ENCODE assay signal across 3 cellular contexts in genomic region chr6:163942790-163943189, GRCh38.
TF ChIP-seq lines count a peak whose summit lies in the region.

No MANE protein-coding gene starts in this region.

TF ChIP-seq in liver, 16 proteins besides CTCF, POLR2A, EP300 and RAD21:
- TF ChIP-seq RXRA (IDR thresholded peaks at IDR 0.05), result peak in 1 of 2 donors; percentile 67
- peak; percentile 71 to 88 for TF ChIP-seq HNF4A (conservative IDR thresholded peaks at IDR 0.05)
- TF ChIP-seq ZBTB33 (IDR thresholded peaks at IDR 0.05), result no peak
- peak; percentile 21 for TF ChIP-seq SP1 (IDR thresholded peaks at IDR 0.05)

TF ChIP-seq in HepG2, 621 proteins besides CTCF, POLR2A, EP300 and RAD21:
- TF ChIP-seq FLYWCH1 (CRISPR knock-in tag; IDR thresholded peaks at IDR 0.05) (no peak), ZC3H4 (CRISPR knock-in tag; IDR thresholded peaks at IDR 0.05; ENCODE audit: borderline replicate concordance) (no peak), MTF2 (CRISPR knock-in tag; IDR thresholded peaks at IDR 0.05; ENCODE audit: borderline replicate concordance) (no peak), ZFP82 (CRISPR knock-in tag; IDR thresholded peaks at IDR 0.05; ENCODE audit: borderline replicate concordance) (no peak), ZNF350 (CRISPR knock-in tag; IDR thresholded peaks at IDR 0.05; ENCODE audit: borderline replicate concordance, low read depth) (no peak), ZNF766 (CRISPR knock-in tag; IDR thresholded peaks at IDR 0.05; ENCODE audit: borderline replicate concordance) (no peak), NFIC (IDR thresholded peaks at IDR 0.05; ENCODE audit: low read length) (no peak), TGIF2 (CRISPR knock-in tag; IDR thresholded peaks at IDR 0.05) (no peak), ZBTB2 (CRISPR knock-in tag; IDR thresholded peaks at IDR 0.05; ENCODE audit: low read depth) (no peak), ZKSCAN5 (CRISPR knock-in tag; IDR thresholded peaks at IDR 0.05) (no peak), ATF4 (CRISPR knock-in tag; IDR thresholded peaks at IDR 0.05) (no peak), STAT5B (CRISPR knock-in tag; IDR thresholded peaks at IDR 0.05) (no peak)
- TF ChIP-seq, protein P1, sequence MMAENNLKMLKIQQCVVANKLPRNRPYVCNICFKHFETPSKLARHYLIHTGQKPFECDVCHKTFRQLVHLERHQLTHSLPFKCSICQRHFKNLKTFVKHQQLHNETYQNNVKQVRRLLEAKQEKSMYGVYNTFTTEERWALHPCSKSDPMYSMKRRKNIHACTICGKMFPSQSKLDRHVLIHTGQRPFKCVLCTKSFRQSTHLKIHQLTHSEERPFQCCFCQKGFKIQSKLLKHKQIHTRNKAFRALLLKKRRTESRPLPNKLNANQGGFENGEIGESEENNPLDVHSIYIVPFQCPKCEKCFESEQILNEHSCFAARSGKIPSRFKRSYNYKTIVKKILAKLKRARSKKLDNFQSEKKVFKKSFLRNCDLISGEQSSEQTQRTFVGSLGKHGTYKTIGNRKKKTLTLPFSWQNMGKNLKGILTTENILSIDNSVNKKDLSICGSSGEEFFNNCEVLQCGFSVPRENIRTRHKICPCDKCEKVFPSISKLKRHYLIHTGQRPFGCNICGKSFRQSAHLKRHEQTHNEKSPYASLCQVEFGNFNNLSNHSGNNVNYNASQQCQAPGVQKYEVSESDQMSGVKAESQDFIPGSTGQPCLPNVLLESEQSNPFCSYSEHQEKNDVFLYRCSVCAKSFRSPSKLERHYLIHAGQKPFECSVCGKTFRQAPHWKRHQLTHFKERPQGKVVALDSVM (CRISPR knock-in tag; IDR thresholded peaks at IDR 0.05), result no peak
- TF ChIP-seq, protein P2, sequence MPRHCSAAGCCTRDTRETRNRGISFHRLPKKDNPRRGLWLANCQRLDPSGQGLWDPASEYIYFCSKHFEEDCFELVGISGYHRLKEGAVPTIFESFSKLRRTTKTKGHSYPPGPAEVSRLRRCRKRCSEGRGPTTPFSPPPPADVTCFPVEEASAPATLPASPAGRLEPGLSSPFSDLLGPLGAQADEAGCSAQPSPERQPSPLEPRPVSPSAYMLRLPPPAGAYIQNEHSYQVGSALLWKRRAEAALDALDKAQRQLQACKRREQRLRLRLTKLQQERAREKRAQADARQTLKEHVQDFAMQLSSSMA (CRISPR knock-in tag; IDR thresholded peaks at IDR 0.05), result no peak
- TF ChIP-seq, protein P3, sequence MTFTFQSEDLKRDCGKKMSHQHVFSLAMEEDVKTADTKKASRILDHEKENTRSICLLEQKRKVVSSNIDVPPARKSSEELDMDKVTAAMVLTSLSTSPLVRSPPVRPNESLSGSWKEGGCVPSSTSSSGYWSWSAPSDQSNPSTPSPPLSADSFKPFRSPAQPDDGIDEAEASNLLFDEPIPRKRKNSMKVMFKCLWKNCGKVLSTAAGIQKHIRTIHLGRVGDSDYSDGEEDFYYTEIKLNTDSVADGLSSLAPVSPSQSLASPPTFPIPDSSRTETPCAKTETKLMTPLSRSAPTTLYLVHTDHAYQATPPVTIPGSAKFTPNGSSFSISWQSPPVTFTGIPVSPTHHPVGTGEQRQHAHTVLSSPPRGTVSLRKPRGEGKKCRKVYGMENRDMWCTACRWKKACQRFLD (CRISPR knock-in tag; IDR thresholded peaks at IDR 0.05; ENCODE audit: borderline replicate concordance), result no peak
TF ChIP-seq in HepG2: peak in this region for 0.

TF ChIP-seq in H1, 55 proteins besides CTCF, POLR2A, EP300 and RAD21:
- TF ChIP-seq CBX8 (IDR thresholded peaks at IDR 0.05; ENCODE audit: borderline replicate concordance, low read depth, low read length) (no peak), YY1 (IDR thresholded peaks at IDR 0.05; ENCODE audit: low read depth, low read length) (no peak), RBBP5 (IDR thresholded peaks at IDR 0.05; ENCODE audit: borderline replicate concordance, low read depth, low read length) (no peak), CBX5 (IDR thresholded peaks at IDR 0.05; ENCODE audit: low read depth, low read length) (no peak), CHD1 (IDR thresholded peaks at IDR 0.05; ENCODE audit: low read depth, low read length) (no peak), SIRT6 (IDR thresholded peaks at IDR 0.05; ENCODE audit: low read length) (no peak), RNF2 (IDR thresholded peaks at IDR 0.05; ENCODE audit: borderline replicate concordance, low read depth, low read length, missing control alignments, poor library complexity, severe bottlenecking) (no peak), FOSL1 (IDR thresholded peaks at IDR 0.05; ENCODE audit: insufficient read depth, low read depth, low read length) (no peak), NANOG (IDR thresholded peaks at IDR 0.05; ENCODE audit: insufficient read depth, low read depth, low read length, poor library complexity, severe bottlenecking) (no peak), NRF1 (IDR thresholded peaks at IDR 0.05; ENCODE audit: low read depth, low read length) (no peak), MAX (IDR thresholded peaks at IDR 0.05) (no peak), TEAD4 (IDR thresholded peaks at IDR 0.05; ENCODE audit: low read depth, low read length) (no peak), SUZ12 (IDR thresholded peaks at IDR 0.05; ENCODE audit: low read length) (no peak), SP1 (IDR thresholded peaks at IDR 0.05; ENCODE audit: low read depth, low read length) (no peak), ATF2 (IDR thresholded peaks at IDR 0.05; ENCODE audit: low read length) (no peak), BRCA1 (IDR thresholded peaks at IDR 0.05; ENCODE audit: low read depth, low read length) (no peak), POLR2AphosphoS5 (IDR thresholded peaks at IDR 0.05; ENCODE audit: low read depth, low read length) (no peak), POU5F1 (IDR thresholded peaks at IDR 0.05; ENCODE audit: low read depth, low read length) (no peak)
- TF ChIP-seq, protein P4, sequence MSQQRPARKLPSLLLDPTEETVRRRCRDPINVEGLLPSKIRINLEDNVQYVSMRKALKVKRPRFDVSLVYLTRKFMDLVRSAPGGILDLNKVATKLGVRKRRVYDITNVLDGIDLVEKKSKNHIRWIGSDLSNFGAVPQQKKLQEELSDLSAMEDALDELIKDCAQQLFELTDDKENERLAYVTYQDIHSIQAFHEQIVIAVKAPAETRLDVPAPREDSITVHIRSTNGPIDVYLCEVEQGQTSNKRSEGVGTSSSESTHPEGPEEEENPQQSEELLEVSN (IDR thresholded peaks at IDR 0.05), result no peak
